Comparison of ENCODE assay signal across 10 cellular contexts in genomic region chr14:54857830-54858269, GRCh38. TPM values are rescaled to one million over a fixed set of nuclear protein-coding genes. Genes with fewer than 3 reads are reported as not detected.
A peak's percentile ranks its signal among the peaks of the same experiment; 100 is the strongest.
DNase-seq lines count a peak whose midpoint lies in the region; ATAC-seq and TF ChIP-seq lines count a peak whose summit lies in the region.
"Had no signal": no experiment of that assay in that cellular context is flagged by ENCODE, and none has a peak within 500 bp of the region (broad histone marks: within the 10 kb centered on the region; RNA-seq: fewer than 3 reads in every experiment).

No MANE protein-coding gene starts in this region.

- peak overlapping the region; percentile 50 to 84 (median 71) for H3K4me2 ChIP-seq in BLaER1 treated with 17β-estradiol and CSF1 and Interleukin-3, amounts not matched to agents 10 nM and 100 nM

- WGBS in heart left ventricle, 4 donors, result 75 to 86% (median 77%) methylated on average over 1 of the region's 1 CpG

- H3K4me3 Mint-ChIP-seq in CD8-positive, alpha-beta T cell, result no peak overlapping the region
- H3K4me3 Mint-ChIP-seq: central memory CD8-positive, alpha-beta T cell had no signal

- H3K9ac ChIP-seq in BLaER1 treated with 17β-estradiol and CSF1 and Interleukin-3, amounts not matched to agents 10 nM and 100 nM, result peak overlapping the region; percentile 47 to 75 (median 73); a peak in 18 of 22 replicates

- H3K9me3 Mint-ChIP-seq in CD8-positive, alpha-beta T cell, result no peaks in the 10 kb centered on the region
- H3K9me3 Mint-ChIP-seq: central memory CD8-positive, alpha-beta T cell had no signal

- peak overlapping the region in 2 of 10 experiments; percentile 16 to 25; a peak in 1 of 20 replicates for H3K4me3 ChIP-seq in BLaER1 treated with 17β-estradiol and CSF1 and Interleukin-3, amounts not matched to agents 10 nM and 100 nM
- no peak overlapping the region for H3K4me3 ChIP-seq in heart left ventricle
- no peak overlapping the region for H3K4me3 ChIP-seq in CD8-positive, alpha-beta T cell (ENCODE audit: low read depth, low read length)

- peaks cover 48% of the 10 kb centered on the region for H3K36me3 Mint-ChIP-seq in CD8-positive, alpha-beta T cell

- H3K9me3 ChIP-seq in BLaER1 treated with 17β-estradiol and CSF1 and Interleukin-3, amounts not matched to agents 10 nM and 100 nM (replicated peaks in 1 of 11), result peaks cover 0 to 26% (median 0%) of the 10 kb centered on the region in 11 experiments; a peak in 4 of 22 replicates
- H3K9me3 ChIP-seq in heart left ventricle, result no peaks in the 10 kb centered on the region
- H3K9me3 ChIP-seq in CD8-positive, alpha-beta T cell (ENCODE audit: low read length), result no peaks in the 10 kb centered on the region

- H3K36me3 ChIP-seq in BLaER1 treated with 17β-estradiol and CSF1 and Interleukin-3, amounts not matched to agents 10 nM and 100 nM, result peaks cover 0 to 58% (median 31%) of the 10 kb centered on the region in 11 experiments; a peak in 17 of 22 replicates
- peaks cover 0 to 3% (median 0%) of the 10 kb centered on the region in 9 donors for H3K36me3 ChIP-seq in heart left ventricle
- H3K36me3 ChIP-seq in CD8-positive, alpha-beta T cell (ENCODE audit: insufficient read depth, low read length), result peaks cover 8% of the 10 kb centered on the region

- peak; percentile 52 for DNase-seq in GM20000 (ENCODE audit: low spot score)
- no peak for DNase-seq in heart left ventricle
- DNase-seq in CD8-positive, alpha-beta T cell, result no peak
- DNase-seq in UCSD-AML1 (lab: John Stamatoyannopoulos, UW; ENCODE audit: unreplicated experiment), result no peak
- no peak for DNase-seq in KG1 (lab: John Stamatoyannopoulos, UW)
- DNase-seq: NCI-H1092 treated with DMSO at 0.1 percent for 48 hours had no signal

- no peak for TF ChIP-seq POLR2A in heart left ventricle (IDR thresholded peaks at IDR 0.05)

- TF ChIP-seq CTCF in GM20000 (IDR thresholded peaks at IDR 0.05; ENCODE audit: extremely low read depth, missing control alignments), result no peak
- TF ChIP-seq CTCF in heart left ventricle (IDR thresholded peaks at IDR 0.05), result no peak
- TF ChIP-seq CTCF in CD8-positive, alpha-beta T cell (IDR thresholded peaks at IDR 0.05), result no peak

- H3K4me1 ChIP-seq in BLaER1 treated with 17β-estradiol and CSF1 and Interleukin-3, amounts not matched to agents 10 nM and 100 nM, result peaks cover 35 to 76% (median 52%) of the 10 kb centered on the region in 10 experiments
- peaks cover 0 to 39% (median 2%) of the 10 kb centered on the region in 12 donors for H3K4me1 ChIP-seq in heart left ventricle
- no peaks in the 10 kb centered on the region for H3K4me1 ChIP-seq in CD8-positive, alpha-beta T cell (ENCODE audit: insufficient read depth, low read length)

- no peaks in the 10 kb centered on the region for H3K27me3 ChIP-seq in BLaER1 treated with 17β-estradiol and CSF1 and Interleukin-3, amounts not matched to agents 10 nM and 100 nM
- H3K27me3 ChIP-seq in heart left ventricle, result no peaks in the 10 kb centered on the region
- H3K27me3 ChIP-seq in CD8-positive, alpha-beta T cell (ENCODE audit: insufficient read depth, low read length), result no peaks in the 10 kb centered on the region

- H3K4me1 Mint-ChIP-seq in CD8-positive, alpha-beta T cell (ENCODE audit: low read depth), result peaks cover 26% of the 10 kb centered on the region

- no peaks in the 10 kb centered on the region for H4K20me1 ChIP-seq in BLaER1 treated with 17β-estradiol and CSF1 and Interleukin-3, amounts not matched to agents 10 nM and 100 nM

- H3K27ac ChIP-seq in BLaER1 treated with 17β-estradiol and CSF1 and Interleukin-3, amounts not matched to agents 10 nM and 100 nM, result peak overlapping the region; percentile 72 to 92 (median 88)
- peak overlapping the region in 6 of 12 donors; percentile 1 to 82 (median 18) for H3K27ac ChIP-seq in heart left ventricle
- no peak overlapping the region for H3K27ac ChIP-seq in CD8-positive, alpha-beta T cell (ENCODE audit: low read depth, low read length)

- CTCF ChIA-PET in CD8-positive, alpha-beta T cell (lab: Charles Lee), result no interaction called here

- ATAC-seq in HG03571 (IDR thresholded peaks at IDR 0.05; ENCODE audit: unreplicated experiment), result peak; percentile 75
- peak; percentile 73 to 84 (median 80) for ATAC-seq in heart left ventricle
- ATAC-seq in CD8-positive, alpha-beta T cell, result no peak
- no peak for ATAC-seq in HG03457 (IDR thresholded peaks at IDR 0.05; ENCODE audit: unreplicated experiment)

- POLR2A ChIA-PET in CD8-positive, alpha-beta T cell (lab: Charles Lee), result interaction anchor here (1.0 to 1.6 kb wide), 2 partner anchors 9 kb away, joined by 3 to 4 read pairs; no protein-coding TSS in a partner anchor

- H3K27ac Mint-ChIP-seq in CD8-positive, alpha-beta T cell, result no peak overlapping the region

- no peaks in the 10 kb centered on the region for H3K27me3 Mint-ChIP-seq in CD8-positive, alpha-beta T cell (ENCODE audit: low read depth)
- H3K27me3 Mint-ChIP-seq: central memory CD8-positive, alpha-beta T cell had no signal

- intact Hi-C loops in heart left ventricle (cut with DNase I), result no loop called here
- intact Hi-C loops in CD8-positive, alpha-beta T cell (cut with DNase I, micrococcal nuclease), result no loop called here

RNA-seq across cellular contexts. Expression of gene GCH1, which starts 44.8 kb away (rescaled TPM):
- 10 to 100 TPM in 1 of 9 donors, 1 to 10 TPM in 8; 1.6 to 13.8 (median 3.7) TPM for total RNA-seq in heart left ventricle
- 1 to 10 TPM; 1.9 to 2.7 TPM for polyA plus RNA-seq in heart left ventricle
- 10 to 100 TPM; 30.0 to 30.5 TPM for total RNA-seq in CD8-positive, alpha-beta T cell

Comparison
In these comparisons a context has a peak if more than half of its experiments do, and no peak if none do; other contexts are left out.
1. ATAC-seq: peak in HG03571 (single experiment) and heart left ventricle (4 of 4); none in CD8-positive, alpha-beta T cell (single experiment) and HG03457 (single experiment).